ENCODE assay signal across 23 cellular contexts in the genomic region with DNA sequence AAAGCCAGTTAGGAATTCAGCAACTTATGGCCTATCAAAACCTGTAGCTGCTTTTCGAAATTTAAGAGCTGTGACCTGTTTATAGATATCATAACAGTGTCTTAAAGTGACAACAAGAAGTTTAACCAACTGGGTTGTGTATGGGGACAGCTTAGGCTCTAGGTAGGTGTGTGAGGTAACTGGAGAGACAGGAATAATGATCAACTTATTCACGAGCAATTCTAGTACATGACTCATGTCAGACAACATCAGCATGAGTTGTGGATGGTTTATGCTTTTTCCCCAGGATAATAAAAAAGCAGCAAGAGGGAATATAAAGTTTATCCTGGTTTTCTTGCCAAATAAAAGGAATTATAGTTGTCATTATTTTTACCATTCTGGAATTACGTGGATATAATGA.
DNase-seq lines count a peak whose midpoint lies in the region; ATAC-seq, FAIRE-seq and TF ChIP-seq lines count a peak whose summit lies in the region.
"Had no signal": no experiment of that assay in that cellular context is flagged by ENCODE, and none has a peak within 500 bp of the region (broad histone marks: within the 10 kb centered on the region; RNA-seq: fewer than 3 reads in every experiment).

No MANE protein-coding gene starts in this region.

- H2AFZ ChIP-seq in mesenchymal stem cell (ENCODE audit: low read depth, low read length) = no peak overlapping the region

- no peak overlapping the region for H2BK120ac ChIP-seq in mesenchymal stem cell (ENCODE audit: low read depth, low read length)

- peak overlapping the region; percentile 2 for H3K27ac ChIP-seq in mesenchymal stem cell (ENCODE audit: low read length, poor library complexity, severe bottlenecking)
- H3K27ac ChIP-seq: BLaER1 treated with 17β-estradiol and CSF1 and Interleukin-3, amounts not matched to agents 10 nM and 100 nM; KMS-11; left ventricle myocardium inferior; ovary; Peyer's patch; thyroid gland had no signal

- DNase-seq in ELR (ENCODE audit: low read depth) = peak; percentile 73
- DNase-seq in RCC 7860 (ENCODE audit: low spot score) = peak; percentile 49
- peak; percentile 69 for DNase-seq in epithelial cell of esophagus (ENCODE audit: low read depth)
- DNase-seq in mesenchymal stem cell = no peak
- no peak for DNase-seq in NCI-H2107 treated with DMSO at 0.1 percent for 48 hours (lab: John Stamatoyannopoulos, UW; ENCODE audit: unreplicated experiment)
- DNase-seq in activated gamma-delta T cell (lab: John Stamatoyannopoulos, UW) = no peak
- DNase-seq: activated CD4-positive, alpha-beta T cell treated with anti-CD3 and anti-CD28 coated beads for 48 hours; activated naive CD4-positive, alpha-beta T cell treated with anti-CD3 and anti-CD28 coated beads, Interleukin-2, amount 50 U/mL, for 16 hours; aorta; COR-L47; left ventricle myocardium inferior; NCI-H187; NCI-H526; ovary; Peyer's patch; right cardiac atrium; T-helper 17 cell; thyroid gland had no signal

- no peak overlapping the region for H3K18ac ChIP-seq in mesenchymal stem cell (ENCODE audit: low read depth in 1 of 2, low read length in 2 of 2)

- no peak overlapping the region for H3K14ac ChIP-seq in mesenchymal stem cell (ENCODE audit: low read length in 2 of 2)

- FAIRE-seq in RCC 7860 (lab: Jason Lieb, UNC) = peak; percentile 81

- H3K36me3 ChIP-seq in mesenchymal stem cell (ENCODE audit: control insufficient read depth in 1 of 2, insufficient read depth in 2 of 2, low read depth in 1 of 2, low read length in 2 of 2) = peaks cover 0 to 21% of the 10 kb centered on the region in 2 experiments
- H3K36me3 ChIP-seq: ovary, Peyer's patch, thyroid gland had no signal

- no peak overlapping the region for H3K4ac ChIP-seq in mesenchymal stem cell (ENCODE audit: low read depth in 1 of 2, low read length in 2 of 2)

- no peaks in the 10 kb centered on the region for H3K4me1 ChIP-seq in mesenchymal stem cell (ENCODE audit: control insufficient read depth, insufficient read depth, low read depth, low read length)
- H3K4me1 ChIP-seq: BLaER1 treated with 17β-estradiol and CSF1 and Interleukin-3, amounts not matched to agents 10 nM and 100 nM; left ventricle myocardium inferior; Peyer's patch; thyroid gland had no signal

- H3K23ac ChIP-seq in mesenchymal stem cell (ENCODE audit: low read length in 2 of 2) = no peak overlapping the region

- TF ChIP-seq CTCF in epithelial cell of esophagus (IDR thresholded peaks at IDR 0.05; ENCODE audit: insufficient read depth, low read depth, low read length, missing control alignments) = no peak

- ATAC-seq in GM19455 (IDR thresholded peaks at IDR 0.05; ENCODE audit: unreplicated experiment) (no peak), GM21360 (IDR thresholded peaks at IDR 0.05; ENCODE audit: unreplicated experiment) (no peak)
- ATAC-seq: natural killer cell treated with Interleukin-12 subunit alpha and Interleukin-12 subunit beta and Interleukin-15 and Interleukin-18, amount 100 ng/mL, for 72 hours; right cardiac atrium; T-helper 17 cell had no signal

- no peak overlapping the region for H2BK12ac ChIP-seq in mesenchymal stem cell (ENCODE audit: low read length in 2 of 2)

- no peak overlapping the region for H2BK15ac ChIP-seq in mesenchymal stem cell (ENCODE audit: low read depth, poor library complexity, severe bottlenecking)

- no peak overlapping the region for H2AK5ac ChIP-seq in mesenchymal stem cell (ENCODE audit: low read length, severe bottlenecking)

- WGBS in mesenchymal stem cell = 73% methylated on average over 3 of the region's 3 CpGs

- no peaks in the 10 kb centered on the region for H3K27me3 ChIP-seq in mesenchymal stem cell (ENCODE audit: control insufficient read depth in 1 of 2, insufficient read depth in 1 of 2, low read length in 2 of 2)
- H3K27me3 ChIP-seq: ovary, Peyer's patch, thyroid gland had no signal

- H4K8ac ChIP-seq in mesenchymal stem cell (ENCODE audit: low read length) = no peak overlapping the region

- no peak overlapping the region for H3K9ac ChIP-seq in mesenchymal stem cell (ENCODE audit: low read length)
- H3K9ac ChIP-seq: BLaER1 treated with 17β-estradiol and CSF1 and Interleukin-3, amounts not matched to agents 10 nM and 100 nM; KMS-11 had no signal

- H3K9me3 ChIP-seq in mesenchymal stem cell (ENCODE audit: control insufficient read depth, low read length) = peaks cover 3% of the 10 kb centered on the region
- H3K9me3 ChIP-seq: ovary, Peyer's patch, thyroid gland had no signal

- H3K4me2 ChIP-seq in mesenchymal stem cell (ENCODE audit: low read length, poor library complexity, severe bottlenecking) = no peak overlapping the region
- H3K4me2 ChIP-seq: BLaER1 treated with 17β-estradiol and CSF1 and Interleukin-3, amounts not matched to agents 10 nM and 100 nM; KMS-11 had no signal

- H3K79me1 ChIP-seq in mesenchymal stem cell (replicated peaks; ENCODE audit: low read length, poor library complexity, severe bottlenecking) = no peaks in the 10 kb centered on the region

- H2BK5ac ChIP-seq in mesenchymal stem cell (ENCODE audit: low read depth, low read length, poor library complexity, severe bottlenecking) = no peak overlapping the region

- H4K91ac ChIP-seq in mesenchymal stem cell (ENCODE audit: low read length) = no peak overlapping the region

- H3K4me3 ChIP-seq in epithelial cell of esophagus (ENCODE audit: low read length) (no peak overlapping the region), mesenchymal stem cell (ENCODE audit: insufficient read depth in 1 of 2, low read depth in 1 of 2, low read length in 2 of 2) (no peak overlapping the region)
- H3K4me3 ChIP-seq: BLaER1 treated with 17β-estradiol and CSF1 and Interleukin-3, amounts not matched to agents 10 nM and 100 nM; left ventricle myocardium inferior; ovary; Peyer's patch; thyroid gland had no signal

Comparison
In these comparisons a context has a peak if more than half of its experiments do, and no peak if none do; other contexts are left out.
1. DNase-seq: peak in ELR (single experiment), RCC 7860 (single experiment) and epithelial cell of esophagus (single experiment); none in mesenchymal stem cell (single experiment), NCI-H2107 treated with DMSO at 0.1 percent for 48 hours (single experiment) and activated gamma-delta T cell (single experiment).